ENCODE assay signal across 1 cellular context in genomic region chr10:60911216-60911615, GRCh38.
TF ChIP-seq lines count a peak whose summit lies in the region.

No MANE protein-coding gene starts in this region.

TF ChIP-seq in IMR-90, 13 proteins besides CTCF, POLR2A, EP300 and RAD21 (continued from another document):
- no peak for TF ChIP-seq ELK1 (IDR thresholded peaks at IDR 0.05; ENCODE audit: borderline replicate concordance, low read depth, low read length)
- TF ChIP-seq RCOR1 (IDR thresholded peaks at IDR 0.05; ENCODE audit: insufficient replicate concordance, low read length), result no peak
- no peak for TF ChIP-seq CHD1 (IDR thresholded peaks at IDR 0.05; ENCODE audit: low read depth, low read length)
- no peak for TF ChIP-seq USF2 (IDR thresholded peaks at IDR 0.05; ENCODE audit: low read depth, low read length)
- no peak for TF ChIP-seq SMC3 (IDR thresholded peaks at IDR 0.05; ENCODE audit: low read depth, low read length)
- no peak for TF ChIP-seq BHLHE40 (IDR thresholded peaks at IDR 0.05; ENCODE audit: low read depth, low read length)
- TF ChIP-seq MAFK (IDR thresholded peaks at IDR 0.05; ENCODE audit: low read depth, low read length), result no peak
- TF ChIP-seq NFE2L2 (IDR thresholded peaks at IDR 0.05; ENCODE audit: low read depth, low read length), result no peak
